Comparison of ENCODE assay signal across 2 cellular contexts in the genomic region with DNA sequence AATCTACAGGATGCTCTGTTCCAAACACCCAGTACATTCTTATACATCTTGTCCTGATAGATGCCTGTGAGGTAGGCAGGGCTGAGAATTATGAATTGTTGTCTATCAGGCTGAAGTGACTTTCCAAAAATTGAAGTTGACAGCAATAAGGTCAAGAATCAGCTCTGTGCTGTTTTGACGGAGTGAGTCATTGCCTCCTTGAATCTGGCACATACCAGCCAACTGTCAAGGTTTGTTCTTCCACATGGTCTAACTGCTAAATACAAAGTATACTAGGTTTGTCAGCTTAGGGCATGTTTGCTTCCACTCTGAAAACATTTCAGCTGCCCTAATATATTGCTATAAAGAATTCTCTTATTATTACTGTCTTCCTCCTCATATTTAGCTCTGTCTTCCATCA.
TF ChIP-seq lines count a peak whose summit lies in the region.

No MANE protein-coding gene starts in this region.

TF ChIP-seq in GM12891, 5 proteins besides CTCF, POLR2A, EP300 and RAD21:
- TF ChIP-seq TAF1 (IDR thresholded peaks at IDR 0.05; ENCODE audit: low read depth, low read length) (no peak), PAX5 (IDR thresholded peaks at IDR 0.05; ENCODE audit: insufficient read depth, low read length, severe bottlenecking) (no peak)

TF ChIP-seq in GM23338, 12 proteins besides CTCF, POLR2A, EP300 and RAD21:
- TF ChIP-seq JUNB (IDR thresholded peaks at IDR 0.05; ENCODE audit: unreplicated experiment), result no peak
- TF ChIP-seq, protein P1, sequence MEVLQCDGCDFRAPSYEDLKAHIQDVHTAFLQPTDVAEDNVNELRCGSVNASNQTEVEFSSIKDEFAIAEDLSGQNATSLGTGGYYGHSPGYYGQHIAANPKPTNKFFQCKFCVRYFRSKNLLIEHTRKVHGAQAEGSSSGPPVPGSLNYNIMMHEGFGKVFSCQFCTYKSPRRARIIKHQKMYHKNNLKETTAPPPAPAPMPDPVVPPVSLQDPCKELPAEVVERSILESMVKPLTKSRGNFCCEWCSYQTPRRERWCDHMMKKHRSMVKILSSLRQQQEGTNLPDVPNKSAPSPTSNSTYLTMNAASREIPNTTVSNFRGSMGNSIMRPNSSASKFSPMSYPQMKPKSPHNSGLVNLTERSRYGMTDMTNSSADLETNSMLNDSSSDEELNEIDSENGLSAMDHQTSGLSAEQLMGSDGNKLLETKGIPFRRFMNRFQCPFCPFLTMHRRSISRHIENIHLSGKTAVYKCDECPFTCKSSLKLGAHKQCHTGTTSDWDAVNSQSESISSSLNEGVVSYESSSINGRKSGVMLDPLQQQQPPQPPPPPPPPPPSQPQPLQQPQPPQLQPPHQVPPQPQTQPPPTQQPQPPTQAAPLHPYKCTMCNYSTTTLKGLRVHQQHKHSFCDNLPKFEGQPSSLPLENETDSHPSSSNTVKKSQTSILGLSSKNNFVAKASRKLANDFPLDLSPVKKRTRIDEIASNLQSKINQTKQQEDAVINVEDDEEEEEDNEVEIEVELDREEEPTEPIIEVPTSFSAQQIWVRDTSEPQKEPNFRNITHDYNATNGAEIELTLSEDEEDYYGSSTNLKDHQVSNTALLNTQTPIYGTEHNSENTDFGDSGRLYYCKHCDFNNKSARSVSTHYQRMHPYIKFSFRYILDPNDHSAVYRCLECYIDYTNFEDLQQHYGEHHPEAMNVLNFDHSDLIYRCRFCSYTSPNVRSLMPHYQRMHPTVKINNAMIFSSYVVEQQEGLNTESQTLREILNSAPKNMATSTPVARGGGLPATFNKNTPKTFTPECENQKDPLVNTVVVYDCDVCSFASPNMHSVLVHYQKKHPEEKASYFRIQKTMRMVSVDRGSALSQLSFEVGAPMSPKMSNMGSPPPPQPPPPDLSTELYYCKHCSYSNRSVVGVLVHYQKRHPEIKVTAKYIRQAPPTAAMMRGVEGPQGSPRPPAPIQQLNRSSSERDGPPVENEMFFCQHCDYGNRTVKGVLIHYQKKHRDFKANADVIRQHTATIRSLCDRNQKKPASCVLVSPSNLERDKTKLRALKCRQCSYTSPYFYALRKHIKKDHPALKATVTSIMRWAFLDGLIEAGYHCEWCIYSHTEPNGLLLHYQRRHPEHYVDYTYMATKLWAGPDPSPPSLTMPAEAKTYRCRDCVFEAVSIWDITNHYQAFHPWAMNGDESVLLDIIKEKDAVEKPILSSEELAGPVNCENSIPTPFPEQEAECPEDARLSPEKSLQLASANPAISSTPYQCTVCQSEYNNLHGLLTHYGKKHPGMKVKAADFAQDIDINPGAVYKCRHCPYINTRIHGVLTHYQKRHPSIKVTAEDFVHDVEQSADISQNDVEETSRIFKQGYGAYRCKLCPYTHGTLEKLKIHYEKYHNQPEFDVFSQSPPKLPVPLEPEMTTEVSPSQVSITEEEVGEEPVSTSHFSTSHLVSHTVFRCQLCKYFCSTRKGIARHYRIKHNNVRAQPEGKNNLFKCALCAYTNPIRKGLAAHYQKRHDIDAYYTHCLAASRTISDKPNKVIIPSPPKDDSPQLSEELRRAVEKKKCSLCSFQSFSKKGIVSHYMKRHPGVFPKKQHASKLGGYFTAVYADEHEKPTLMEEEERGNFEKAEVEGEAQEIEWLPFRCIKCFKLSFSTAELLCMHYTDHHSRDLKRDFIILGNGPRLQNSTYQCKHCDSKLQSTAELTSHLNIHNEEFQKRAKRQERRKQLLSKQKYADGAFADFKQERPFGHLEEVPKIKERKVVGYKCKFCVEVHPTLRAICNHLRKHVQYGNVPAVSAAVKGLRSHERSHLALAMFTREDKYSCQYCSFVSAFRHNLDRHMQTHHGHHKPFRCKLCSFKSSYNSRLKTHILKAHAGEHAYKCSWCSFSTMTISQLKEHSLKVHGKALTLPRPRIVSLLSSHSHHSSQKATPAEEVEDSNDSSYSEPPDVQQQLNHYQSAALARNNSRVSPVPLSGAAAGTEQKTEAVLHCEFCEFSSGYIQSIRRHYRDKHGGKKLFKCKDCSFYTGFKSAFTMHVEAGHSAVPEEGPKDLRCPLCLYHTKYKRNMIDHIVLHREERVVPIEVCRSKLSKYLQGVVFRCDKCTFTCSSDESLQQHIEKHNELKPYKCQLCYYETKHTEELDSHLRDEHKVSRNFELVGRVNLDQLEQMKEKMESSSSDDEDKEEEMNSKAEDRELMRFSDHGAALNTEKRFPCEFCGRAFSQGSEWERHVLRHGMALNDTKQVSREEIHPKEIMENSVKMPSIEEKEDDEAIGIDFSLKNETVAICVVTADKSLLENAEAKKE (CRISPR knock-in tag; IDR thresholded peaks at IDR 0.05), result no peak
- no peak for TF ChIP-seq ZNF114 (CRISPR knock-in tag; IDR thresholded peaks at IDR 0.05)
- no peak for TF ChIP-seq ZNF331 (CRISPR knock-in tag; IDR thresholded peaks at IDR 0.05; ENCODE audit: low read depth)
